In genomic region chr3:9399746-9400145, GRCh38 we compare ENCODE assay signal across 8 cellular contexts. TPM values are rescaled to one million over a fixed set of nuclear protein-coding genes. Genes with fewer than 3 reads are reported as not detected.
DNase-seq lines count a peak whose midpoint lies in the region; ATAC-seq and TF ChIP-seq lines count a peak whose summit lies in the region.

No MANE protein-coding gene starts in this region.

- POLR2A ChIA-PET in HEK293T (lab: Yijun Ruan, JAX): interaction anchor here (0.5 to 2.6 kb wide), 4 partner anchors 10 to 54 kb away, joined by 3 to 21 read pairs (median 3); partner anchors contain the start of gene THUMPD3

- 0% methylated on average over 3 of the region's 3 CpGs for WGBS in right cardiac atrium

- peaks cover 35 to 65% (median 55%) of the 10 kb centered on the region in 10 experiments for H3K4me1 ChIP-seq in BLaER1 treated with 17β-estradiol and CSF1 and Interleukin-3, amounts not matched to agents 10 nM and 100 nM
- peaks cover 12 to 58% of the 10 kb centered on the region in 2 donors for H3K4me1 ChIP-seq in ascending aorta
- peaks cover 4% of the 10 kb centered on the region for H3K4me1 ChIP-seq in right cardiac atrium (ENCODE audit: control insufficient read depth, insufficient read depth, low read length)

- H3K4me2 ChIP-seq in BLaER1 treated with 17β-estradiol and CSF1 and Interleukin-3, amounts not matched to agents 10 nM and 100 nM: peak overlapping the region; percentile 83 to 99 (median 91)

- H3K9ac ChIP-seq in BLaER1 treated with 17β-estradiol and CSF1 and Interleukin-3, amounts not matched to agents 10 nM and 100 nM: peak overlapping the region; percentile 98 to 100 (median 100)

- H3K27me3 ChIP-seq in BLaER1 treated with 17β-estradiol and CSF1 and Interleukin-3, amounts not matched to agents 10 nM and 100 nM: no peaks in the 10 kb centered on the region
- H3K27me3 ChIP-seq in ascending aorta: no peaks in the 10 kb centered on the region
- no peaks in the 10 kb centered on the region for H3K27me3 ChIP-seq in right cardiac atrium (ENCODE audit: control insufficient read depth, insufficient read depth)

- CTCF ChIA-PET in HEK293T (lab: Yijun Ruan, JAX): no interaction called here

- H4K20me1 ChIP-seq in BLaER1 treated with 17β-estradiol and CSF1 and Interleukin-3, amounts not matched to agents 10 nM and 100 nM: peaks cover 75 to 82% (median 78%) of the 10 kb centered on the region in 11 experiments

- peak overlapping the region; percentile 98 to 100 (median 100); a peak in 21 of 22 replicates for H3K27ac ChIP-seq in BLaER1 treated with 17β-estradiol and CSF1 and Interleukin-3, amounts not matched to agents 10 nM and 100 nM
- H3K27ac ChIP-seq in ascending aorta (peak overlapping the region; percentile 100), right cardiac atrium (ENCODE audit: low read length) (peak overlapping the region; percentile 14)

- peaks cover 0 to 3% (median 0%) of the 10 kb centered on the region in 11 experiments; a peak in 1 of 22 replicates for H3K9me3 ChIP-seq in BLaER1 treated with 17β-estradiol and CSF1 and Interleukin-3, amounts not matched to agents 10 nM and 100 nM (replicated peaks in 1 of 11)
- H3K9me3 ChIP-seq in ascending aorta (no peaks in the 10 kb centered on the region), right cardiac atrium (ENCODE audit: control insufficient read depth, low read length) (no peaks in the 10 kb centered on the region)

- H3K36me3 ChIP-seq in BLaER1 treated with 17β-estradiol and CSF1 and Interleukin-3, amounts not matched to agents 10 nM and 100 nM: peaks cover 5 to 11% (median 8%) of the 10 kb centered on the region in 11 experiments; a peak in 20 of 22 replicates
- H3K36me3 ChIP-seq in ascending aorta: no peaks in the 10 kb centered on the region

- peak overlapping the region; percentile 83 to 99 (median 92) for H3K4me3 ChIP-seq in BLaER1 treated with 17β-estradiol and CSF1 and Interleukin-3, amounts not matched to agents 10 nM and 100 nM
- H3K4me3 ChIP-seq in ascending aorta (peak overlapping the region; percentile 89 to 97), right cardiac atrium (ENCODE audit: low read length) (peak overlapping the region; percentile 68)

- intact Hi-C loops in ascending aorta (cut with DNase I) (loop anchor here (1.0 to 10.0 kb wide), 3 partner anchors 23 to 613 kb away; partner anchors contain the start of gene IL17RC), right cardiac atrium (cut with DNase I) (loop anchor here in 1 of 4 donors (5.0 kb wide), 1 partner anchor 33 kb away; no protein-coding TSS in a partner anchor)

- peak; percentile 54 for DNase-seq in HEK293T (ENCODE audit: extremely low spot score)
- DNase-seq in NCI-H774 (lab: John Stamatoyannopoulos, UW): peak; percentile 75
- DNase-seq in ascending aorta (ENCODE audit: low spot score in 2 of 2): peak; percentile 65 to 88
- peak; percentile 88 to 93 (median 89) for DNase-seq in right cardiac atrium
- peak; percentile 79 for DNase-seq in pons (ENCODE audit: low spot score)

- ATAC-seq in right cardiac atrium: peak; percentile 9 to 43
- no peak for ATAC-seq in HG02678 (IDR thresholded peaks at IDR 0.05; ENCODE audit: unreplicated experiment)
- ATAC-seq in HG03342 (IDR thresholded peaks at IDR 0.05; ENCODE audit: unreplicated experiment): no peak

- TF ChIP-seq CTCF in ascending aorta (IDR thresholded peaks at IDR 0.05): no peak

TF ChIP-seq in HEK293T, 16 proteins besides CTCF, POLR2A, EP300 and RAD21:
- TF ChIP-seq BHLHE40 (IDR thresholded peaks at IDR 0.05; ENCODE audit: borderline replicate concordance): no peak
- no peak for TF ChIP-seq NFRKB (IDR thresholded peaks at IDR 0.05)
- peak; percentile 98 for TF ChIP-seq ZNF384 (IDR thresholded peaks at IDR 0.05)
- TF ChIP-seq CTBP1 (IDR thresholded peaks at IDR 0.05; ENCODE audit: borderline replicate concordance): no peak

RNA-seq across cellular contexts. Expression of gene SETD5, which starts 2.3 kb away (rescaled TPM):
- 239 TPM for total RNA-seq in ascending aorta
- 10 to 100 TPM; 64.4 to 73.6 (median 65.0) TPM for total RNA-seq in right cardiac atrium
- 29.4 TPM for polyA plus RNA-seq in right cardiac atrium

RNA-seq across cellular contexts. Expression of gene THUMPD3, which starts 36.9 kb away (rescaled TPM):
- 24.4 TPM for total RNA-seq in ascending aorta
- total RNA-seq in right cardiac atrium: 10 to 100 TPM; 43.9 to 46.6 (median 46.2) TPM
- polyA plus RNA-seq in right cardiac atrium: 29.0 TPM

Comparison
In these comparisons a context has a peak if more than half of its experiments do, and no peak if none do; other contexts are left out.
1. H3K27ac ChIP-seq: peak in every context shown above with its lines; median percentile 100 in BLaER1 treated with 17β-estradiol and CSF1 and Interleukin-3, amounts not matched to agents 10 nM and 100 nM; 100 in ascending aorta; 14 in right cardiac atrium.
2. ATAC-seq: peak in right cardiac atrium (2 of 2); none in HG02678 (single experiment) and HG03342 (single experiment).
3. Peak in every context shown above with its lines, with median percentiles within 50 percentile points of each other: H3K4me3 ChIP-seq and DNase-seq.